ENCODE assay signal across 1 cellular context in the genomic region with DNA sequence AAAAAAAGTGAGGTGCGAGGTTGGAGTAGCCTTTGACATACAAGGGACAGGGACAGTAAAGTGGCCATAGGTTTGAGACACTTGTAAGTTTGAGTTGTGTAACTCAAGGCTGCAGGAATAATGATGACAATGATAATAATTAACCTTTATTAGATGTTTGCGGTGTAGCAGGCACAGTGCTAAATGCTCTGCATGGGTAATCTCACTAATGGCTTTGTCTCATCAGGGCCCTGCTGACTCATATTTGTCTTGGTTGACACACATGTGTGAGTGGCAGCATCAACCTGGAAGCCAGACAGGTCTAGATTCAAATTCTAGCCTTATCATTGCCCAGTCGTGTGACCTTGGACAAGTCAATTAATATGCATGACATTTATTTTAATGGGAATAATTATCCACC.
A peak's percentile ranks its signal among the peaks of the same experiment; 100 is the strongest.
TF ChIP-seq lines count a peak whose summit lies in the region.

No MANE protein-coding gene starts in this region.

TF ChIP-seq in GM12878, 131 proteins besides CTCF, POLR2A, EP300 and RAD21 (continued from another document):
- TF ChIP-seq, protein P1, sequence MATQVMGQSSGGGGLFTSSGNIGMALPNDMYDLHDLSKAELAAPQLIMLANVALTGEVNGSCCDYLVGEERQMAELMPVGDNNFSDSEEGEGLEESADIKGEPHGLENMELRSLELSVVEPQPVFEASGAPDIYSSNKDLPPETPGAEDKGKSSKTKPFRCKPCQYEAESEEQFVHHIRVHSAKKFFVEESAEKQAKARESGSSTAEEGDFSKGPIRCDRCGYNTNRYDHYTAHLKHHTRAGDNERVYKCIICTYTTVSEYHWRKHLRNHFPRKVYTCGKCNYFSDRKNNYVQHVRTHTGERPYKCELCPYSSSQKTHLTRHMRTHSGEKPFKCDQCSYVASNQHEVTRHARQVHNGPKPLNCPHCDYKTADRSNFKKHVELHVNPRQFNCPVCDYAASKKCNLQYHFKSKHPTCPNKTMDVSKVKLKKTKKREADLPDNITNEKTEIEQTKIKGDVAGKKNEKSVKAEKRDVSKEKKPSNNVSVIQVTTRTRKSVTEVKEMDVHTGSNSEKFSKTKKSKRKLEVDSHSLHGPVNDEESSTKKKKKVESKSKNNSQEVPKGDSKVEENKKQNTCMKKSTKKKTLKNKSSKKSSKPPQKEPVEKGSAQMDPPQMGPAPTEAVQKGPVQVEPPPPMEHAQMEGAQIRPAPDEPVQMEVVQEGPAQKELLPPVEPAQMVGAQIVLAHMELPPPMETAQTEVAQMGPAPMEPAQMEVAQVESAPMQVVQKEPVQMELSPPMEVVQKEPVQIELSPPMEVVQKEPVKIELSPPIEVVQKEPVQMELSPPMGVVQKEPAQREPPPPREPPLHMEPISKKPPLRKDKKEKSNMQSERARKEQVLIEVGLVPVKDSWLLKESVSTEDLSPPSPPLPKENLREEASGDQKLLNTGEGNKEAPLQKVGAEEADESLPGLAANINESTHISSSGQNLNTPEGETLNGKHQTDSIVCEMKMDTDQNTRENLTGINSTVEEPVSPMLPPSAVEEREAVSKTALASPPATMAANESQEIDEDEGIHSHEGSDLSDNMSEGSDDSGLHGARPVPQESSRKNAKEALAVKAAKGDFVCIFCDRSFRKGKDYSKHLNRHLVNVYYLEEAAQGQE (IDR thresholded peaks at IDR 0.05; ENCODE audit: low read depth, low read length) = no peak
- TF ChIP-seq ASH2L (IDR thresholded peaks at IDR 0.05; ENCODE audit: borderline replicate concordance, low read depth) (no peak), MXI1 (IDR thresholded peaks at IDR 0.05; ENCODE audit: low read depth, low read length) (no peak), ZNF217 (IDR thresholded peaks at IDR 0.05) (peak; percentile 46; the same call in 1 of the 2 replicates), IKZF2 (IDR thresholded peaks at IDR 0.05) (peak; percentile 47 to 74; a peak in 3 of 4 replicates), KAT2A (conservative IDR thresholded peaks at IDR 0.05; ENCODE audit: control insufficient read depth, low read depth, low read length) (no peak), SREBF2 (IDR thresholded peaks at IDR 0.05; ENCODE audit: low read length) (no peak), PAX5 (IDR thresholded peaks at IDR 0.05; ENCODE audit: borderline replicate concordance, low read depth, low read length) (peak; percentile 67), MTA2 (IDR thresholded peaks at IDR 0.05; ENCODE audit: low read depth) (peak; percentile 100), POU2F2 (IDR thresholded peaks at IDR 0.05; ENCODE audit: borderline replicate concordance, low read depth, low read length) (no peak), SMC3 (IDR thresholded peaks at IDR 0.05; ENCODE audit: borderline replicate concordance, low read length) (no peak), FOXK2 (IDR thresholded peaks at IDR 0.05) (no peak), ESRRA (IDR thresholded peaks at IDR 0.05; ENCODE audit: low read length) (peak; percentile 67; the same call in 1 of the 2 replicates), BRCA1 (IDR thresholded peaks at IDR 0.05; ENCODE audit: low read depth, low read length) (no peak), NR2C2 (IDR thresholded peaks at IDR 0.05; ENCODE audit: borderline replicate concordance, control insufficient read depth, insufficient read length, low read depth) (no peak), DPF2 (IDR thresholded peaks at IDR 0.05) (peak; percentile 84), KLF5 (IDR thresholded peaks at IDR 0.05; ENCODE audit: partially characterized antibody) (no peak), SRF (IDR thresholded peaks at IDR 0.05; ENCODE audit: low read depth in 2 of 2, low read length in 2 of 2) (no peak), MYC (IDR thresholded peaks at IDR 0.05; ENCODE audit: insufficient read depth, insufficient read length, insufficient replicate concordance, low read length, severe bottlenecking) (no peak), ATF7 (IDR thresholded peaks at IDR 0.05; ENCODE audit: low read depth) (peak; percentile 86), BMI1 (IDR thresholded peaks at IDR 0.05; ENCODE audit: borderline replicate concordance) (peak; percentile 50; the same call in 1 of the 2 replicates), IKZF1 (conservative IDR thresholded peaks at IDR 0.05) (0 out of 2 replicates have a peak, but pooled peaks have one; percentile 40), BACH1 (IDR thresholded peaks at IDR 0.05; ENCODE audit: borderline replicate concordance) (peak; percentile 87; the same call in 1 of the 2 replicates), ZNF24 (IDR thresholded peaks at IDR 0.05) (peak; percentile 39; the same call in 1 of the 2 replicates), BCL11A (IDR thresholded peaks at IDR 0.05; ENCODE audit: low read depth, low read length) (peak; percentile 91), FOXM1 (IDR thresholded peaks at IDR 0.05; ENCODE audit: low read depth, low read length) (no peak), BHLHE40 (IDR thresholded peaks at IDR 0.05; ENCODE audit: borderline replicate concordance in 1 of 2, low read depth in 2 of 2, low read length in 1 of 2) (peak; percentile 79 to 87), MEF2B (IDR thresholded peaks at IDR 0.05; ENCODE audit: partially characterized antibody, poor library complexity, severe bottlenecking) (no peak), CHD4 (IDR thresholded peaks at IDR 0.05) (no peak), JUNB (IDR thresholded peaks at IDR 0.05) (peak; percentile 35; the same call in 1 of the 2 replicates), CHD2 (IDR thresholded peaks at IDR 0.05; ENCODE audit: borderline replicate concordance, low read depth, low read length) (no peak; the same call in 1 of the 2 replicates), NBN (IDR thresholded peaks at IDR 0.05) (0 out of 2 replicates have a peak, but pooled peaks have one; percentile 49), JUND (IDR thresholded peaks at IDR 0.05; ENCODE audit: low read depth, low read length) (peak; percentile 86), NR2F1 (conservative IDR thresholded peaks at IDR 0.05) (peak; percentile 80), YY1 (IDR thresholded peaks at IDR 0.05; ENCODE audit: low read depth, low read length) (no peak)
- TF ChIP-seq, protein P2, sequence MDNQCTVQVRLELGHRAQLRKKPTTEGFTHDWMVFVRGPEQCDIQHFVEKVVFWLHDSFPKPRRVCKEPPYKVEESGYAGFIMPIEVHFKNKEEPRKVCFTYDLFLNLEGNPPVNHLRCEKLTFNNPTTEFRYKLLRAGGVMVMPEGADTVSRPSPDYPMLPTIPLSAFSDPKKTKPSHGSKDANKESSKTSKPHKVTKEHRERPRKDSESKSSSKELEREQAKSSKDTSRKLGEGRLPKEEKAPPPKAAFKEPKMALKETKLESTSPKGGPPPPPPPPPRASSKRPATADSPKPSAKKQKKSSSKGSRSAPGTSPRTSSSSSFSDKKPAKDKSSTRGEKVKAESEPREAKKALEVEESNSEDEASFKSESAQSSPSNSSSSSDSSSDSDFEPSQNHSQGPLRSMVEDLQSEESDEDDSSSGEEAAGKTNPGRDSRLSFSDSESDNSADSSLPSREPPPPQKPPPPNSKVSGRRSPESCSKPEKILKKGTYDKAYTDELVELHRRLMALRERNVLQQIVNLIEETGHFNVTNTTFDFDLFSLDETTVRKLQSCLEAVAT (IDR thresholded peaks at IDR 0.05) = 0 out of 2 replicates have a peak, but pooled peaks have one; percentile 43
- TF ChIP-seq, protein P3, sequence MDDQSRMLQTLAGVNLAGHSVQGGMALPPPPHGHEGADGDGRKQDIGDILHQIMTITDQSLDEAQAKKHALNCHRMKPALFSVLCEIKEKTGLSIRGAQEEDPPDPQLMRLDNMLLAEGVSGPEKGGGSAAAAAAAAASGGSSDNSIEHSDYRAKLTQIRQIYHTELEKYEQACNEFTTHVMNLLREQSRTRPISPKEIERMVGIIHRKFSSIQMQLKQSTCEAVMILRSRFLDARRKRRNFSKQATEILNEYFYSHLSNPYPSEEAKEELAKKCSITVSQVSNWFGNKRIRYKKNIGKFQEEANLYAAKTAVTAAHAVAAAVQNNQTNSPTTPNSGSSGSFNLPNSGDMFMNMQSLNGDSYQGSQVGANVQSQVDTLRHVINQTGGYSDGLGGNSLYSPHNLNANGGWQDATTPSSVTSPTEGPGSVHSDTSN (IDR thresholded peaks at IDR 0.05; ENCODE audit: insufficient replicate concordance, low read depth, low read length) = peak; percentile 75
- TF ChIP-seq, protein P4, sequence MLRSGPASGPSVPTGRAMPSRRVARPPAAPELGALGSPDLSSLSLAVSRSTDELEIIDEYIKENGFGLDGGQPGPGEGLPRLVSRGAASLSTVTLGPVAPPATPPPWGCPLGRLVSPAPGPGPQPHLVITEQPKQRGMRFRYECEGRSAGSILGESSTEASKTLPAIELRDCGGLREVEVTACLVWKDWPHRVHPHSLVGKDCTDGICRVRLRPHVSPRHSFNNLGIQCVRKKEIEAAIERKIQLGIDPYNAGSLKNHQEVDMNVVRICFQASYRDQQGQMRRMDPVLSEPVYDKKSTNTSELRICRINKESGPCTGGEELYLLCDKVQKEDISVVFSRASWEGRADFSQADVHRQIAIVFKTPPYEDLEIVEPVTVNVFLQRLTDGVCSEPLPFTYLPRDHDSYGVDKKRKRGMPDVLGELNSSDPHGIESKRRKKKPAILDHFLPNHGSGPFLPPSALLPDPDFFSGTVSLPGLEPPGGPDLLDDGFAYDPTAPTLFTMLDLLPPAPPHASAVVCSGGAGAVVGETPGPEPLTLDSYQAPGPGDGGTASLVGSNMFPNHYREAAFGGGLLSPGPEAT (IDR thresholded peaks at IDR 0.05; ENCODE audit: low read depth) = peak; percentile 50; the same call in 1 of the 2 replicates
- TF ChIP-seq, protein P5, sequence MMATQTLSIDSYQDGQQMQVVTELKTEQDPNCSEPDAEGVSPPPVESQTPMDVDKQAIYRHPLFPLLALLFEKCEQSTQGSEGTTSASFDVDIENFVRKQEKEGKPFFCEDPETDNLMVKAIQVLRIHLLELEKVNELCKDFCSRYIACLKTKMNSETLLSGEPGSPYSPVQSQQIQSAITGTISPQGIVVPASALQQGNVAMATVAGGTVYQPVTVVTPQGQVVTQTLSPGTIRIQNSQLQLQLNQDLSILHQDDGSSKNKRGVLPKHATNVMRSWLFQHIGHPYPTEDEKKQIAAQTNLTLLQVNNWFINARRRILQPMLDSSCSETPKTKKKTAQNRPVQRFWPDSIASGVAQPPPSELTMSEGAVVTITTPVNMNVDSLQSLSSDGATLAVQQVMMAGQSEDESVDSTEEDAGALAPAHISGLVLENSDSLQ (IDR thresholded peaks at IDR 0.05) = peak; percentile 93
- TF ChIP-seq, protein P6, sequence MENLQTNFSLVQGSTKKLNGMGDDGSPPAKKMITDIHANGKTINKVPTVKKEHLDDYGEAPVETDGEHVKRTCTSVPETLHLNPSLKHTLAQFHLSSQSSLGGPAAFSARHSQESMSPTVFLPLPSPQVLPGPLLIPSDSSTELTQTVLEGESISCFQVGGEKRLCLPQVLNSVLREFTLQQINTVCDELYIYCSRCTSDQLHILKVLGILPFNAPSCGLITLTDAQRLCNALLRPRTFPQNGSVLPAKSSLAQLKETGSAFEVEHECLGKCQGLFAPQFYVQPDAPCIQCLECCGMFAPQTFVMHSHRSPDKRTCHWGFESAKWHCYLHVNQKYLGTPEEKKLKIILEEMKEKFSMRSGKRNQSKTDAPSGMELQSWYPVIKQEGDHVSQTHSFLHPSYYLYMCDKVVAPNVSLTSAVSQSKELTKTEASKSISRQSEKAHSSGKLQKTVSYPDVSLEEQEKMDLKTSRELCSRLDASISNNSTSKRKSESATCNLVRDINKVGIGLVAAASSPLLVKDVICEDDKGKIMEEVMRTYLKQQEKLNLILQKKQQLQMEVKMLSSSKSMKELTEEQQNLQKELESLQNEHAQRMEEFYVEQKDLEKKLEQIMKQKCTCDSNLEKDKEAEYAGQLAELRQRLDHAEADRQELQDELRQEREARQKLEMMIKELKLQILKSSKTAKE (IDR thresholded peaks at IDR 0.05; ENCODE audit: low read depth, poor library complexity, severe bottlenecking) = peak; percentile 61
